25 cellular contexts compared by ENCODE assay signal in genomic region chr5:17252543-17252942, GRCh38. TPM values are rescaled to one million over a fixed set of nuclear protein-coding genes. Genes with fewer than 3 reads are reported as not detected.
DNase-seq lines count a peak whose midpoint lies in the region; FAIRE-seq and TF ChIP-seq lines count a peak whose summit lies in the region.
"Had no signal": no experiment of that assay in that cellular context is flagged by ENCODE, and none has a peak within 500 bp of the region (broad histone marks: within the 10 kb centered on the region; RNA-seq: fewer than 3 reads in every experiment).

No MANE protein-coding gene starts in this region.

- H3K4me1 ChIP-seq in OCI-LY1 (ENCODE audit: insufficient read depth, low read length, severe bottlenecking), result peaks cover 56% of the 10 kb centered on the region
- peaks cover 9% of the 10 kb centered on the region for H3K4me1 ChIP-seq in mesenchymal stem cell (ENCODE audit: control insufficient read depth, insufficient read depth, low read depth, low read length)
- peaks cover 23% of the 10 kb centered on the region for H3K4me1 ChIP-seq in Caco-2
- H3K4me1 ChIP-seq in prostate gland (replicated peaks), result no peaks in the 10 kb centered on the region

- H3K9me3 ChIP-seq in OCI-LY1 (ENCODE audit: low read length), result peaks cover 1% of the 10 kb centered on the region
- no peaks in the 10 kb centered on the region for H3K9me3 ChIP-seq in mesenchymal stem cell (ENCODE audit: control insufficient read depth, low read length)
- no peaks in the 10 kb centered on the region for H3K9me3 ChIP-seq in Caco-2
- H3K9me3 ChIP-seq in prostate gland, result no peaks in the 10 kb centered on the region
- H3K9me3 ChIP-seq: thyroid gland had no signal

- no peaks in the 10 kb centered on the region for H3F3A ChIP-seq in OCI-LY1 (ENCODE audit: insufficient read depth, low read length)

- H3K9ac ChIP-seq in OCI-LY1 (ENCODE audit: low read length), result no peak overlapping the region
- peak overlapping the region; percentile 44 for H3K9ac ChIP-seq in mesenchymal stem cell (ENCODE audit: low read length)

- no peak overlapping the region for H3K4me3 ChIP-seq in OCI-LY1 (ENCODE audit: low read depth, low read length, poor library complexity, severe bottlenecking)
- no peak overlapping the region for H3K4me3 ChIP-seq in bronchial epithelial cell (ENCODE audit: low read depth, low read length)
- no peak overlapping the region for H3K4me3 ChIP-seq in mesenchymal stem cell (ENCODE audit: insufficient read depth in 1 of 2, low read depth in 1 of 2, low read length in 2 of 2)
- H3K4me3 ChIP-seq in Caco-2 (ENCODE audit: low read depth, low read length), result no peak overlapping the region
- no peak overlapping the region for H3K4me3 ChIP-seq in prostate gland
- H3K4me3 ChIP-seq: thyroid gland had no signal

- H3K4ac ChIP-seq in mesenchymal stem cell (ENCODE audit: low read depth in 1 of 2, low read length in 2 of 2), result no peak overlapping the region

- H4K8ac ChIP-seq in mesenchymal stem cell (ENCODE audit: low read length), result no peak overlapping the region

- H4K91ac ChIP-seq in mesenchymal stem cell (ENCODE audit: low read length), result no peak overlapping the region

- H3K4me1 Mint-ChIP-seq in Caco-2 (ENCODE audit: low read depth, unreplicated experiment), result peaks cover 21% of the 10 kb centered on the region
- H3K4me1 Mint-ChIP-seq in activated naive CD8-positive, alpha-beta T cell treated with anti-CD3 and anti-CD28 coated beads for 36 hours, result no peaks in the 10 kb centered on the region
- H3K4me1 Mint-ChIP-seq: T-helper 17 cell had no signal

- no peak overlapping the region for H2AK5ac ChIP-seq in mesenchymal stem cell (ENCODE audit: low read length, severe bottlenecking)

- no peaks in the 10 kb centered on the region for H3K27me3 Mint-ChIP-seq in Caco-2 (ENCODE audit: insufficient read depth, unreplicated experiment)
- peaks cover 3% of the 10 kb centered on the region for H3K27me3 Mint-ChIP-seq in activated naive CD8-positive, alpha-beta T cell treated with anti-CD3 and anti-CD28 coated beads for 36 hours
- H3K27me3 Mint-ChIP-seq: CD4-positive, alpha-beta T cell; stimulated activated naive B cell treated with anti-CD40 and anti-IgM and Interleukin-4, amounts not matched to agents 10 μg/mL and 1 μg/mL and 100 μg/mL, for 72 hours; T-helper 17 cell had no signal

- H3K79me2 ChIP-seq in OCI-LY1 (ENCODE audit: insufficient read depth, low read length), result peaks cover 97% of the 10 kb centered on the region

- H3K36me3 ChIP-seq in OCI-LY1 (ENCODE audit: insufficient read depth, low read length), result peaks cover 95% of the 10 kb centered on the region
- H3K36me3 ChIP-seq in bronchial epithelial cell (ENCODE audit: control insufficient read depth, insufficient read depth, low read length), result peaks cover 1% of the 10 kb centered on the region
- peaks cover under 1 to 62% of the 10 kb centered on the region in 2 experiments for H3K36me3 ChIP-seq in mesenchymal stem cell (ENCODE audit: control insufficient read depth in 1 of 2, insufficient read depth in 2 of 2, low read depth in 1 of 2, low read length in 2 of 2)
- no peaks in the 10 kb centered on the region for H3K36me3 ChIP-seq in Caco-2 (ENCODE audit: control insufficient read depth, insufficient read depth, low read length)
- no peaks in the 10 kb centered on the region for H3K36me3 ChIP-seq in prostate gland
- H3K36me3 ChIP-seq: thyroid gland had no signal

- H3K14ac ChIP-seq in mesenchymal stem cell (ENCODE audit: low read length in 2 of 2), result no peak overlapping the region

- no peaks in the 10 kb centered on the region for H4K20me1 ChIP-seq in OCI-LY1 (ENCODE audit: insufficient read depth, low read length)

- no peak overlapping the region for H2BK120ac ChIP-seq in mesenchymal stem cell (ENCODE audit: low read depth, low read length)

- TF ChIP-seq CTCF in OCI-LY1 (IDR thresholded peaks at IDR 0.05; ENCODE audit: low read length), result no peak
- no peak for TF ChIP-seq CTCF in bronchial epithelial cell (IDR thresholded peaks at IDR 0.05; ENCODE audit: insufficient read depth, low read length, severe bottlenecking)
- no peak for TF ChIP-seq CTCF in Caco-2 (IDR thresholded peaks at IDR 0.05; ENCODE audit: insufficient read depth in 1 of 2, low read depth in 1 of 2, low read length in 1 of 2, severe bottlenecking in 1 of 2, unreplicated experiment in 1 of 2)
- TF ChIP-seq CTCF in prostate gland (IDR thresholded peaks at IDR 0.05), result no peak

- FAIRE-seq in bronchial epithelial cell (lab: Jason Lieb, UNC) (no peak), urothelium cell line (lab: Jason Lieb, UNC) (no peak)
- FAIRE-seq: HepG2, kidney had no signal

- H3K4me3 Mint-ChIP-seq in Caco-2 (ENCODE audit: unreplicated experiment), result no peak overlapping the region
- no peak overlapping the region for H3K4me3 Mint-ChIP-seq in activated naive CD8-positive, alpha-beta T cell treated with anti-CD3 and anti-CD28 coated beads for 36 hours
- H3K4me3 Mint-ChIP-seq: CD4-positive, alpha-beta T cell; endodermal cell; neural crest cell; stimulated activated naive B cell treated with anti-CD40 and anti-IgM and Interleukin-4, amounts not matched to agents 10 μg/mL and 1 μg/mL and 100 μg/mL, for 72 hours; T-helper 17 cell had no signal

- no peak overlapping the region for H2AFZ ChIP-seq in OCI-LY1 (ENCODE audit: low read length)
- H2AFZ ChIP-seq in mesenchymal stem cell (ENCODE audit: low read depth, low read length), result no peak overlapping the region

- no peaks in the 10 kb centered on the region for H3K9me2 ChIP-seq in OCI-LY1 (ENCODE audit: low read depth, low read length)

- no peaks in the 10 kb centered on the region for H3K27me3 ChIP-seq in OCI-LY1 (ENCODE audit: insufficient read depth, low read length)
- H3K27me3 ChIP-seq in bronchial epithelial cell (ENCODE audit: control insufficient read depth, insufficient read depth, low read length), result no peaks in the 10 kb centered on the region
- no peaks in the 10 kb centered on the region for H3K27me3 ChIP-seq in mesenchymal stem cell (ENCODE audit: control insufficient read depth in 1 of 2, insufficient read depth in 1 of 2, low read length in 2 of 2)
- no peaks in the 10 kb centered on the region for H3K27me3 ChIP-seq in Caco-2 (replicated peaks; ENCODE audit: control insufficient read depth, insufficient read depth, low read length)
- H3K27me3 ChIP-seq in prostate gland (replicated peaks; ENCODE audit: insufficient read depth), result no peaks in the 10 kb centered on the region
- H3K27me3 ChIP-seq: thyroid gland had no signal

- H3K27ac ChIP-seq in OCI-LY1 (ENCODE audit: low read depth, low read length, poor library complexity, severe bottlenecking), result peak overlapping the region; percentile 35
- H3K27ac ChIP-seq in mesenchymal stem cell (ENCODE audit: low read length, poor library complexity, severe bottlenecking), result no peak overlapping the region
- no peak overlapping the region for H3K27ac ChIP-seq in prostate gland
- H3K27ac ChIP-seq: thyroid gland had no signal

- H3K4me2 ChIP-seq in OCI-LY1 (ENCODE audit: low read length) (no peak overlapping the region; the same call in 1 of the 2 replicates), mesenchymal stem cell (ENCODE audit: low read length, poor library complexity, severe bottlenecking) (no peak overlapping the region)

- no peak overlapping the region for H3K27ac Mint-ChIP-seq in Caco-2 (ENCODE audit: unreplicated experiment)
- no peak overlapping the region for H3K27ac Mint-ChIP-seq in activated naive CD8-positive, alpha-beta T cell treated with anti-CD3 and anti-CD28 coated beads for 36 hours
- H3K27ac Mint-ChIP-seq: CD4-positive, alpha-beta T cell; endodermal cell; T-helper 17 cell had no signal

- no CpG with 5 or more reads among the region's 1 CpG for WGBS in mesenchymal stem cell
- WGBS in prostate gland, result 52% methylated on average over 1 of the region's 1 CpG

- no peak overlapping the region for H3K23ac ChIP-seq in mesenchymal stem cell (ENCODE audit: low read length in 2 of 2)

- in situ Hi-C loops in ACHN (cut with HindIII; ENCODE audit: low pct_ligation_motif_present, low pct_unique_long_range_greater_than_20kb, low sequenced_read_pairs), result no loop called here

- H3K36me3 Mint-ChIP-seq in Caco-2 (ENCODE audit: insufficient read depth, unreplicated experiment), result peaks cover 52% of the 10 kb centered on the region
- H3K36me3 Mint-ChIP-seq in activated naive CD8-positive, alpha-beta T cell treated with anti-CD3 and anti-CD28 coated beads for 36 hours, result no peaks in the 10 kb centered on the region

- no TSS peak for BruUV-seq in Caco-2 (replicated peaks; lab: Mats Ljungman, UMichigan)

- H2BK15ac ChIP-seq in mesenchymal stem cell (ENCODE audit: low read depth, poor library complexity, severe bottlenecking), result no peak overlapping the region

- CTCF ChIA-PET in Caco-2 (lab: Charles Lee), result no interaction called here

- H3K79me1 ChIP-seq in mesenchymal stem cell (replicated peaks; ENCODE audit: low read length, poor library complexity, severe bottlenecking), result no peaks in the 10 kb centered on the region

- H3K9me3 Mint-ChIP-seq in Caco-2 (ENCODE audit: unreplicated experiment), result no peaks in the 10 kb centered on the region
- no peaks in the 10 kb centered on the region for H3K9me3 Mint-ChIP-seq in activated naive CD8-positive, alpha-beta T cell treated with anti-CD3 and anti-CD28 coated beads for 36 hours
- H3K9me3 Mint-ChIP-seq: endodermal cell had no signal

- TF ChIP-seq POLR2A in prostate gland (IDR thresholded peaks at IDR 0.05), result no peak

- H2BK12ac ChIP-seq in mesenchymal stem cell (ENCODE audit: low read length in 2 of 2), result no peak overlapping the region

- POLR2A ChIA-PET in Caco-2 (lab: Charles Lee), result no interaction called here

- no peak overlapping the region for H3K18ac ChIP-seq in mesenchymal stem cell (ENCODE audit: low read depth in 1 of 2, low read length in 2 of 2)

- intact Hi-C loops in Caco-2 (cut with micrococcal nuclease; ENCODE audit: unreplicated experiment) (no loop called here), prostate gland (cut with DNase I) (no loop called here)

- no peak overlapping the region for H2BK5ac ChIP-seq in mesenchymal stem cell (ENCODE audit: low read depth, low read length, poor library complexity, severe bottlenecking)

- peak; percentile 29 for DNase-seq in ACHN
- DNase-seq in bronchial epithelial cell (ENCODE audit: low read depth), result peak; percentile 72
- DNase-seq in mesenchymal stem cell, result no peak
- no peak for DNase-seq in Caco-2
- no peak for DNase-seq in prostate gland (ENCODE audit: low spot score)
- DNase-seq in urothelium cell line (ENCODE audit: low spot score), result no peak
- DNase-seq in activated naive CD8-positive, alpha-beta T cell treated with anti-CD3 and anti-CD28 coated beads for 36 hours, result no peak
- DNase-seq: activated CD4-positive, CD25-positive, alpha-beta regulatory T cell; CD4-positive, alpha-beta T cell; endodermal cell; hippocampal formation; kidney; midbrain; MM.1S; NCI-H187 treated with DMSO at 0.1 percent for 48 hours; NCI-H446; retina; SHP77 treated with DMSO at 0.1 percent for 48 hours; stimulated activated CD4-positive, alpha-beta T cell treated with anti-CD3 and anti-CD28 coated beads, Interleukin-15, amount 100 ng/mL, for 24 hours; stimulated activated naive B cell treated with anti-CD40 and anti-IgM and Interleukin-4, amounts not matched to agents 10 μg/mL and 1 μg/mL and 100 μg/mL, for 72 hours; T-helper 17 cell had no signal

RNA-seq across cellular contexts. Expression of gene BASP1, which starts 35.1 kb away (rescaled TPM):
- 78.7 and 80.4 TPM in 2 replicates for total RNA-seq in bronchial epithelial cell
- polyA plus RNA-seq in mesenchymal stem cell (2013, experiment 1 of 2), result 308 TPM
- polyA plus RNA-seq in mesenchymal stem cell (2013, experiment 2 of 2), result 322 TPM
- 73.5 and 78.1 TPM in 2 replicates for total RNA-seq in Caco-2 (2022)
- 100 to 1,000 TPM; 142 to 346 TPM for total RNA-seq in prostate gland
- under 1 TPM; 0.66 to 0.85 TPM for total RNA-seq in activated naive CD8-positive, alpha-beta T cell treated with anti-CD3 and anti-CD28 coated beads for 36 hours
- total RNA-seq: HepG2 had no signal

Comparison
In these comparisons a context has a peak if more than half of its experiments do, and no peak if none do; other contexts are left out.
1. DNase-seq: peak in ACHN (single experiment) and bronchial epithelial cell (single experiment); none in mesenchymal stem cell (single experiment), Caco-2 (0 of 2), prostate gland (single experiment), urothelium cell line (single experiment) and activated naive CD8-positive, alpha-beta T cell treated with anti-CD3 and anti-CD28 coated beads for 36 hours (single experiment).
2. RNA of gene BASP1, which starts 35.1 kb away (total RNA-seq): 142 to 346 TPM in prostate gland, 78.7 to 80.4 TPM in bronchial epithelial cell and 73.5 to 78.1 TPM in Caco-2; 0.66 to 0.85 TPM in activated naive CD8-positive, alpha-beta T cell treated with anti-CD3 and anti-CD28 coated beads for 36 hours; every median in the first group is over 10 times any median in the second.